In genomic region chr5:179879003-179879689, GRCh38 we compare ENCODE assay signal across 1 cellular context.
TF ChIP-seq lines count a peak whose summit lies in the region.

No MANE protein-coding gene starts in this region.

TF ChIP-seq in HepG2, 621 proteins besides CTCF, POLR2A, EP300 and RAD21:
- TF ChIP-seq, protein P1, sequence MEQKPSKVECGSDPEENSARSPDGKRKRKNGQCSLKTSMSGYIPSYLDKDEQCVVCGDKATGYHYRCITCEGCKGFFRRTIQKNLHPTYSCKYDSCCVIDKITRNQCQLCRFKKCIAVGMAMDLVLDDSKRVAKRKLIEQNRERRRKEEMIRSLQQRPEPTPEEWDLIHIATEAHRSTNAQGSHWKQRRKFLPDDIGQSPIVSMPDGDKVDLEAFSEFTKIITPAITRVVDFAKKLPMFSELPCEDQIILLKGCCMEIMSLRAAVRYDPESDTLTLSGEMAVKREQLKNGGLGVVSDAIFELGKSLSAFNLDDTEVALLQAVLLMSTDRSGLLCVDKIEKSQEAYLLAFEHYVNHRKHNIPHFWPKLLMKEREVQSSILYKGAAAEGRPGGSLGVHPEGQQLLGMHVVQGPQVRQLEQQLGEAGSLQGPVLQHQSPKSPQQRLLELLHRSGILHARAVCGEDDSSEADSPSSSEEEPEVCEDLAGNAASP (CRISPR knock-in tag; IDR thresholded peaks at IDR 0.05; ENCODE audit: borderline replicate concordance): no peak
- TF ChIP-seq, protein P2, sequence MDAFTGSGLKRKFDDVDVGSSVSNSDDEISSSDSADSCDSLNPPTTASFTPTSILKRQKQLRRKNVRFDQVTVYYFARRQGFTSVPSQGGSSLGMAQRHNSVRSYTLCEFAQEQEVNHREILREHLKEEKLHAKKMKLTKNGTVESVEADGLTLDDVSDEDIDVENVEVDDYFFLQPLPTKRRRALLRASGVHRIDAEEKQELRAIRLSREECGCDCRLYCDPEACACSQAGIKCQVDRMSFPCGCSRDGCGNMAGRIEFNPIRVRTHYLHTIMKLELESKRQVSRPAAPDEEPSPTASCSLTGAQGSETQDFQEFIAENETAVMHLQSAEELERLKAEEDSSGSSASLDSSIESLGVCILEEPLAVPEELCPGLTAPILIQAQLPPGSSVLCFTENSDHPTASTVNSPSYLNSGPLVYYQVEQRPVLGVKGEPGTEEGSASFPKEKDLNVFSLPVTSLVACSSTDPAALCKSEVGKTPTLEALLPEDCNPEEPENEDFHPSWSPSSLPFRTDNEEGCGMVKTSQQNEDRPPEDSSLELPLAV (CRISPR knock-in tag; conservative IDR thresholded peaks at IDR 0.05; ENCODE audit: low read depth): no peak
- no peak for TF ChIP-seq SNAPC2 (CRISPR knock-in tag; IDR thresholded peaks at IDR 0.05)
TF ChIP-seq in HepG2: peak in this region for 0.
